16 cellular contexts compared by ENCODE assay signal in the genomic region with DNA sequence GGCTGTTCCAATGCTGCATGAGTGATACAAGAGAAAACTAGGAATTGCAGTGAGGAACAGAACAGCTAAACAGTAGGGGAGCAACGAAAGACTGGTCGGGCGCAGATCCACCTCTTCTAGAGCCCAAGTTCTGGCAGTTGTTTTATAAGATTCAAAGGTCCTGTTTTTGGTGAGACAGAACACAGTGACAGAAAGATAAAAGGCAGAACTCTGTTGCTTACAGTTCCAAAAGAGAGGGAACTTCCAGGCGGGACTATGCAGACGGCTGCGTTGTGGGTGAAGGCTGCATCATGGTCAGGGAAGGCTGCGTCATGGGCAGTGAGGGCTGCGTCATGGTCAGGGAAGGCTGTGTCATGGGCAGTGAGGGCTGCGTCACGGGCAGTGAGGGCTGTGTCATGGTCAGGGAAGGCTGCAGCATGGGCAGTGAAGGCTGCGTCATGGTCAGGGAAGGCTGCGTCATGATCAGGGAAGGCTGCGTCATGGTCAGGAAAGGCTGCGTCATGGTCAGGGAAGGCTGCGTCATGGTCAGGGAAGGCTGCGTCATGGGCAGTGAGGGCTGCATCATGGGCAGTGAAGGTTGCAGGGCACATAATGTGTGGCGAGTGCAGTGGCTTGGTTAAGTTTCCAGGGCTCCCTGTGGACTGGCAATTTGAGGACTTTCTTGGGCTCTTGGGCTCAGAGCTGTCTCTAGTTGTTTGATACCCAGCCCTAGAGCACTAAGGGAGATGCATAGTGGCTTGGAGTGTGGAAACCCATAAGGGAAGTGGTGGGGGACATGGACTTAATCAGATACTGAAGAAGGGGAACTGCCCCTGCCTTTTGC.
"Had no signal": no experiment of that assay in that cellular context is flagged by ENCODE, and none has a peak within 500 bp of the region (broad histone marks: within the 10 kb centered on the region; RNA-seq: fewer than 3 reads in every experiment).

No MANE protein-coding gene starts in this region.

- H3K27me3 ChIP-seq: foreskin keratinocyte, ovary, tibial artery had no signal

- H3K4me2 ChIP-seq: hepatocyte had no signal

- DNase-seq: cerebellar nuclear complex; foreskin keratinocyte; head of caudate nucleus; kidney; left cardiac atrium; left ventricle myocardium inferior; lower lobe of right lung; midbrain; naive B cell; ovary; stimulated activated CD4-positive, alpha-beta T cell treated with anti-CD3 and anti-CD28 coated beads, Interleukin-15, amount 100 ng/mL, for 24 hours; stimulated activated CD4-positive, alpha-beta T cell treated with anti-CD3 and anti-CD28 coated beads, Interleukin-1b, Interleukin-23, amount 100 ng/mL, for 48 hours; stimulated activated CD4-positive, alpha-beta T cell treated with anti-CD3 and anti-CD28 coated beads, Interleukin-4, amount 100 ng/mL, for 24 hours; tibial artery had no signal

- H3K27ac ChIP-seq: foreskin keratinocyte, hepatocyte, left ventricle myocardium inferior, lower lobe of right lung, neutrophil, ovary, tibial artery had no signal

- H3K36me3 ChIP-seq: left ventricle myocardium inferior, lower lobe of right lung, neutrophil, ovary, tibial artery had no signal

- H3K4me1 ChIP-seq: foreskin keratinocyte, left ventricle myocardium inferior, lower lobe of right lung, tibial artery had no signal

- H3K4me3 ChIP-seq: hepatocyte, left ventricle myocardium inferior, lower lobe of right lung, ovary, tibial artery had no signal

- H3K9me3 ChIP-seq: left ventricle myocardium inferior, lower lobe of right lung, neutrophil, ovary, tibial artery had no signal
